Comparison of ENCODE assay signal across 11 cellular contexts in the genomic region with DNA sequence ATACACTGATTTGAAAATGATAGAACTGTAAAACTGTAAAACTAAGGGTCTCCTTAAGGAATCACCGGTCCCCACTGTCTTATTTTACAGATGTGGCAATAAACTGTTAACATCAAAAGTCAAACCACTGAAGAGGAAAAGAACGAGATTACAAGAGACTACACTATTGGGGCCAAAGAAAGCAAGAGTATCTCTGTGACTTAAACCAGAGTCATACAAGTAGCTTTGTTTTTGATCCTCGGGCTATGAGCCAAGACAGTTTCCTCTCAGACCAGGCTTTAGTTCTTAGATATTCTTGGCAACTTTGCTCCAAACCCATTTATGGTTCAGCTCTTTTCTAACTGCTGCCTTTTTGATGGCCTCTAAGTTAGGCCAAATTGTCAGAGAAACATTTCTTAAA.
DNase-seq lines count a peak whose midpoint lies in the region; ATAC-seq and TF ChIP-seq lines count a peak whose summit lies in the region.
"Had no signal": no experiment of that assay in that cellular context is flagged by ENCODE, and none has a peak within 500 bp of the region (broad histone marks: within the 10 kb centered on the region; RNA-seq: fewer than 3 reads in every experiment).

No MANE protein-coding gene starts in this region.

- 12% methylated on average over 3 of the region's 3 CpGs for whole genome bisulfite sequencing in smooth muscle cell (ENCODE audit: low lambda C conversion rate)

- peaks cover 4% of the 10 kb centered on the region for H3F3A ChIP-seq in smooth muscle cell (ENCODE audit: low read depth)

- H3K4me2 ChIP-seq in smooth muscle cell = peak overlapping the region; percentile 77

- DNase-seq in adipocyte (ENCODE audit: low read depth) (peak; percentile 94), left ventricle myocardium inferior (no peak), smooth muscle cell (lab: John Stamatoyannopoulos, UW; ENCODE audit: unreplicated experiment) (no peak), NCI-H1930 (lab: John Stamatoyannopoulos, UW) (no peak), ureter (ENCODE audit: low spot score) (no peak)
- DNase-seq in activated CD8-positive, alpha-beta memory T cell treated with anti-CD3 and anti-CD28 coated beads, Interleukin-2, amount 50 U/mL, for 4 hours = no peak
- DNase-seq: NCI-H510A treated with DMSO at 0.1 percent for 48 hours, upper lobe of right lung had no signal

- H2AFZ ChIP-seq in smooth muscle cell (ENCODE audit: low read depth) = peak overlapping the region; percentile 8

- no peaks in the 10 kb centered on the region for H3K36me3 ChIP-seq in HEK293 (ENCODE audit: control insufficient read depth in 2 of 2, insufficient read depth in 1 of 2, low read length in 2 of 2)
- H3K36me3 ChIP-seq in adipocyte (ENCODE audit: control insufficient read depth, insufficient read depth, low read length, severe bottlenecking) = no peaks in the 10 kb centered on the region
- no peaks in the 10 kb centered on the region for H3K36me3 ChIP-seq in left ventricle myocardium inferior
- H3K36me3 ChIP-seq in smooth muscle cell (ENCODE audit: low read depth) = no peaks in the 10 kb centered on the region
- H3K36me3 ChIP-seq: upper lobe of right lung had no signal

- CTCF ChIA-PET in HEK293 (lab: Yijun Ruan, JAX) = interaction anchor here (0.6 to 2.8 kb wide), 6 partner anchors 10 to 1493 kb away, joined by 3 to 11 read pairs (median 4); partner anchors contain the start of gene TBC1D4

- H3K4me3 ChIP-seq in HEK293 (ENCODE audit: low read depth, low read length) = no peak overlapping the region
- H3K4me3 ChIP-seq in adipocyte (ENCODE audit: low read length) = peak overlapping the region; percentile 14
- H3K4me3 ChIP-seq in left ventricle myocardium inferior = peak overlapping the region; percentile 50
- no peak overlapping the region for H3K4me3 ChIP-seq in smooth muscle cell
- H3K4me3 ChIP-seq: skin epidermis, upper lobe of right lung had no signal

- peaks cover 8% of the 10 kb centered on the region for H3K79me2 ChIP-seq in smooth muscle cell (ENCODE audit: low read depth)

- ATAC-seq in HG03025 (IDR thresholded peaks at IDR 0.05; ENCODE audit: low FRiP score, unreplicated experiment) = no peak
- ATAC-seq: upper lobe of right lung had no signal

- no peaks in the 10 kb centered on the region for H4K20me1 ChIP-seq in smooth muscle cell (ENCODE audit: low read depth)

- no peaks in the 10 kb centered on the region for H3K9me3 ChIP-seq in HEK293 (ENCODE audit: control insufficient read depth, insufficient read depth, low read depth, low read length)
- no peaks in the 10 kb centered on the region for H3K9me3 ChIP-seq in adipocyte (ENCODE audit: control insufficient read depth, low read length)
- H3K9me3 ChIP-seq in left ventricle myocardium inferior (replicated peaks) = no peaks in the 10 kb centered on the region
- no peaks in the 10 kb centered on the region for H3K9me3 ChIP-seq in smooth muscle cell (replicated peaks; ENCODE audit: low read depth)
- H3K9me3 ChIP-seq: upper lobe of right lung had no signal

- H3K9ac ChIP-seq in adipocyte (ENCODE audit: low read length) (peak overlapping the region; percentile 44), smooth muscle cell (ENCODE audit: low read depth) (no peak overlapping the region)

- no peaks in the 10 kb centered on the region for H3K27me3 ChIP-seq in adipocyte (replicated peaks; ENCODE audit: control insufficient read depth, insufficient read depth, low read length)
- H3K27me3 ChIP-seq in left ventricle myocardium inferior (ENCODE audit: low read depth) = no peaks in the 10 kb centered on the region
- no peaks in the 10 kb centered on the region for H3K27me3 ChIP-seq in smooth muscle cell (ENCODE audit: low read depth)
- H3K27me3 ChIP-seq: upper lobe of right lung had no signal

- no peak for TF ChIP-seq CTCF in HEK293 (tag by site-specific recombination; IDR thresholded peaks at IDR 0.05)
- TF ChIP-seq CTCF in left ventricle myocardium inferior (IDR thresholded peaks at IDR 0.05; ENCODE audit: borderline replicate concordance) = no peak
- no peak for TF ChIP-seq CTCF in smooth muscle cell (IDR thresholded peaks at IDR 0.05; ENCODE audit: borderline replicate concordance, insufficient read depth, poor library complexity, severe bottlenecking)

- no peaks in the 10 kb centered on the region for H3K4me1 ChIP-seq in HEK293 (ENCODE audit: control insufficient read depth, insufficient read depth, low read length)
- H3K4me1 ChIP-seq in adipocyte (ENCODE audit: control insufficient read depth, insufficient read depth, low read length) = peaks cover 66% of the 10 kb centered on the region
- H3K4me1 ChIP-seq in left ventricle myocardium inferior = peaks cover 96% of the 10 kb centered on the region
- peaks cover 20% of the 10 kb centered on the region for H3K4me1 ChIP-seq in smooth muscle cell (ENCODE audit: low read depth)

- H3K27ac ChIP-seq in HEK293 (ENCODE audit: extremely low read depth, low read depth, low read length) = no peak overlapping the region
- H3K27ac ChIP-seq in left ventricle myocardium inferior (replicated peaks) = peak overlapping the region; percentile 83
- peak overlapping the region; percentile 91 for H3K27ac ChIP-seq in smooth muscle cell (ENCODE audit: low read depth)
- H3K27ac ChIP-seq: upper lobe of right lung had no signal

- intact Hi-C loops in left ventricle myocardium inferior (cut with micrococcal nuclease) = no loop called here

- POLR2A ChIA-PET in HEK293 (lab: Yijun Ruan, JAX) = no interaction called here

TF ChIP-seq in HEK293, 187 proteins besides CTCF, POLR2A, EP300 and RAD21:
- TF ChIP-seq OSR2 (tag by site-specific recombination; IDR thresholded peaks at IDR 0.05) (peak; percentile 44; the same call in 1 of the 2 replicates), ZFHX2 (tag by site-specific recombination; conservative IDR thresholded peaks at IDR 0.05) (no peak), ZNF529 (tag by site-specific recombination; IDR thresholded peaks at IDR 0.05; ENCODE audit: insufficient replicate concordance) (no peak)
- TF ChIP-seq, protein P1, sequence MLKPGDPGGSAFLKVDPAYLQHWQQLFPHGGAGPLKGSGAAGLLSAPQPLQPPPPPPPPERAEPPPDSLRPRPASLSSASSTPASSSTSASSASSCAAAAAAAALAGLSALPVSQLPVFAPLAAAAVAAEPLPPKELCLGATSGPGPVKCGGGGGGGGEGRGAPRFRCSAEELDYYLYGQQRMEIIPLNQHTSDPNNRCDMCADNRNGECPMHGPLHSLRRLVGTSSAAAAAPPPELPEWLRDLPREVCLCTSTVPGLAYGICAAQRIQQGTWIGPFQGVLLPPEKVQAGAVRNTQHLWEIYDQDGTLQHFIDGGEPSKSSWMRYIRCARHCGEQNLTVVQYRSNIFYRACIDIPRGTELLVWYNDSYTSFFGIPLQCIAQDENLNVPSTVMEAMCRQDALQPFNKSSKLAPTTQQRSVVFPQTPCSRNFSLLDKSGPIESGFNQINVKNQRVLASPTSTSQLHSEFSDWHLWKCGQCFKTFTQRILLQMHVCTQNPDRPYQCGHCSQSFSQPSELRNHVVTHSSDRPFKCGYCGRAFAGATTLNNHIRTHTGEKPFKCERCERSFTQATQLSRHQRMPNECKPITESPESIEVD (tag by site-specific recombination; IDR thresholded peaks at IDR 0.05) = peak; percentile 47; the same call in 1 of the 2 replicates
TF ChIP-seq in HEK293: peak in this region for 2.

Comparison
In these comparisons a context has a peak if more than half of its experiments do, and no peak if none do; other contexts are left out.
1. H3K4me3 ChIP-seq: peak in adipocyte (single experiment) and left ventricle myocardium inferior (single experiment); none in HEK293 (single experiment) and smooth muscle cell (single experiment).